20 cellular contexts compared by ENCODE assay signal in the genomic region with DNA sequence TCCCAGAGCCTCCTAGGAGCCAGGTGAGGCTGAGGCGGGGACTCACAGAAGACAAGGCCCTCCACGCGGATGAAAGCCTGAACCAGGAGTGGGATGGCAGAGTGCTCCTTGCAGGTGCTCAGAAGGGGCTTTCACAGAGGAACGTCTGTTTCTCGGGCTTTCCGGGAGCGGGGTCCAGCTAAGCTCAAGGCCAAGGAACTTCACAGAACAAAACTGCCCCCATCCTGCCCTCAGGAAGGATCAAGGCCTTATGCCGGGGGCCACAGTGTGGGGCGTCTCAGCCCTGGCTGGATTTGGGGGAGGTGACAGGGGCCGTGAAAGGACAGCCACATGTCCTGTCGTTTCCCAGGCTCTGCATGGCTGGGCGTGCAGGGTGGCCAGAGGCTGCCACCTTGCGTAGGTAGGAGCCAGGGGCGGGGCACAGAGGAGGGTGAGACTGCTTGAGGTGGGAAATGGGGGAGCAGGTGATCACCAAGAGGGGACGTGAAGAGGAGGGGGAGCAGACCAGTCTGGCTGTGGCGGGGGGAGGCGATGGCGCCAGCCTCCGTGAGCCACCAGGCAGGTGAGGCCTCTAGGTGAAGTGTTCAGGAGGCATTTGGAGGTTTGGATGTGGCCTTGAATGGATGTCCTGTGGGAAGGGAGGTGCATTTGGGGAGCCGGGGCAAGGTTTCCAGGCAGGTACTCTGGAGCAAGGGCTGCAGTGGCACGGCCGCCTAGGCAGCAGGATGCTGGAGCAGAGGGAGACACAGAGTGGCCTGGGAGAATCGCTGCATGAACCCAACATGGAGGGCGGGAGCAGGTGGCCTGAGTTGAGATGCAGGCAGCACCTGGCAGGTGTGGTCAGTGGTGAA.
"Had no signal": no experiment of that assay in that cellular context is flagged by ENCODE, and none has a peak within 500 bp of the region (broad histone marks: within the 10 kb centered on the region; RNA-seq: fewer than 3 reads in every experiment).

No MANE protein-coding gene starts in this region.

- H3K36me3 ChIP-seq: brain microvascular endothelial cell, gastroesophageal sphincter, heart right ventricle, neutrophil had no signal

- H3K36me3 Mint-ChIP-seq: activated CD4-positive, alpha-beta memory T cell treated with anti-CD3 and anti-CD28 coated beads for 36 hours; immature natural killer cell; naive thymus-derived CD8-positive, alpha-beta T cell; T-cell; WTC11 had no signal

- H3K27ac Mint-ChIP-seq: activated CD4-positive, alpha-beta memory T cell treated with anti-CD3 and anti-CD28 coated beads for 36 hours; activated CD4-positive, alpha-beta T cell treated with anti-CD3 and anti-CD28 coated beads for 36 hours; activated T-helper 1 cell treated with anti-CD3 and anti-CD28 coated beads, Interleukin-12 subunit alpha, Interleukin-12 subunit beta, Interleukin-2, Interleukin-4 antibody, amounts not matched to agents 30 ng/mL and 10 ng/mL and 1 ng/mL, durations not matched to agents 14 hours and 24 hours and 36 hours; stimulated activated naive CD8-positive, alpha-beta T cell treated with anti-CD3 and anti-CD28 coated beads, Interleukin-15, Interleukin-2, amounts not matched to agents 100 ng/mL and 50 ng/mL, for 24 hours; T-cell; WTC11 had no signal

- DNase-seq: activated CD4-positive, alpha-beta memory T cell treated with anti-CD3 and anti-CD28 coated beads for 36 hours; activated CD4-positive, alpha-beta T cell treated with anti-CD3 and anti-CD28 coated beads for 36 hours; activated naive CD4-positive, alpha-beta T cell; activated T-cell treated with anti-CD3 and anti-CD28 coated beads for 4 hours; brain microvascular endothelial cell; cortex of kidney; heart right ventricle; immature natural killer cell; kidney glomerular epithelial cell; mesendoderm; SK-N-SH; T-cell; trophoblast cell had no signal

- H3K4me1 Mint-ChIP-seq: activated CD4-positive, alpha-beta T cell treated with anti-CD3 and anti-CD28 coated beads for 36 hours; immature natural killer cell; naive thymus-derived CD8-positive, alpha-beta T cell; T-cell; WTC11 had no signal

- H3K9me3 ChIP-seq: gastroesophageal sphincter, heart right ventricle, neutrophil, SK-N-SH had no signal

- H3K9me3 Mint-ChIP-seq: activated CD4-positive, alpha-beta memory T cell treated with anti-CD3 and anti-CD28 coated beads for 36 hours; activated T-helper 1 cell treated with anti-CD3 and anti-CD28 coated beads, Interleukin-12 subunit alpha, Interleukin-12 subunit beta, Interleukin-2, Interleukin-4 antibody, amounts not matched to agents 30 ng/mL and 10 ng/mL and 1 ng/mL, durations not matched to agents 14 hours and 24 hours and 36 hours; immature natural killer cell; naive thymus-derived CD8-positive, alpha-beta T cell; stimulated activated naive CD8-positive, alpha-beta T cell treated with anti-CD3 and anti-CD28 coated beads, Interleukin-15, Interleukin-2, amounts not matched to agents 100 ng/mL and 50 ng/mL, for 24 hours; T-cell; WTC11 had no signal

- H3K4me2 ChIP-seq: SK-N-SH had no signal

- ATAC-seq: activated CD4-positive, alpha-beta T cell treated with anti-CD3 and anti-CD28 coated beads for 36 hours; esophagus mucosa; gastroesophageal sphincter; heart right ventricle; naive thymus-derived CD8-positive, alpha-beta T cell; T-cell; WTC11 had no signal

- H3K27me3 ChIP-seq: brain microvascular endothelial cell had no signal

- H3K27ac ChIP-seq: brain microvascular endothelial cell, gastroesophageal sphincter, heart right ventricle, neutrophil had no signal

- H3K4me3 ChIP-seq: gastroesophageal sphincter, heart right ventricle had no signal

- H3K4me3 Mint-ChIP-seq: activated CD4-positive, alpha-beta memory T cell treated with anti-CD3 and anti-CD28 coated beads for 36 hours; activated CD4-positive, alpha-beta T cell treated with anti-CD3 and anti-CD28 coated beads for 36 hours; activated T-helper 1 cell treated with anti-CD3 and anti-CD28 coated beads, Interleukin-12 subunit alpha, Interleukin-12 subunit beta, Interleukin-2, Interleukin-4 antibody, amounts not matched to agents 30 ng/mL and 10 ng/mL and 1 ng/mL, durations not matched to agents 14 hours and 24 hours and 36 hours; immature natural killer cell; naive thymus-derived CD8-positive, alpha-beta T cell; stimulated activated naive CD8-positive, alpha-beta T cell treated with anti-CD3 and anti-CD28 coated beads, Interleukin-15, Interleukin-2, amounts not matched to agents 100 ng/mL and 50 ng/mL, for 24 hours; T-cell; WTC11 had no signal
